In genomic region chr5:179300834-179301233, GRCh38 we compare ENCODE assay signal across 19 cellular contexts. TPM values are rescaled to one million over a fixed set of nuclear protein-coding genes. Genes with fewer than 3 reads are reported as not detected.
DNase-seq lines count a peak whose midpoint lies in the region; ATAC-seq and TF ChIP-seq lines count a peak whose summit lies in the region.
"Had no signal": no experiment of that assay in that cellular context is flagged by ENCODE, and none has a peak within 500 bp of the region (broad histone marks: within the 10 kb centered on the region; RNA-seq: fewer than 3 reads in every experiment).

No MANE protein-coding gene starts in this region.

- H4K20me1 ChIP-seq in fibroblast of lung (ENCODE audit: control insufficient read depth, extremely low read depth, insufficient read depth, low read length) (no peaks in the 10 kb centered on the region), OCI-LY7 (ENCODE audit: insufficient read depth, low read length) (no peaks in the 10 kb centered on the region)

- no peak overlapping the region for H3K9ac ChIP-seq in fibroblast of lung (ENCODE audit: insufficient read depth, low read length)
- H3K9ac ChIP-seq in skeletal muscle satellite cell (ENCODE audit: low read depth, low read length): peak overlapping the region; percentile 33

- peak; percentile 47 for ATAC-seq in left lung
- ATAC-seq: CD8-positive, alpha-beta T cell; Panc1 had no signal

- no peaks in the 10 kb centered on the region for H3K27me3 Mint-ChIP-seq in MCF 10A (ENCODE audit: insufficient read depth, unreplicated experiment)

- CTCF ChIA-PET in OCI-LY7 (lab: Charles Lee; ENCODE audit: unreplicated experiment): no interaction called here
- CTCF ChIA-PET in MCF 10A (lab: Yijun Ruan, JAX): interaction anchor here (0.6 kb wide), 1 partner anchor 748 kb away, joined by 6 read pairs; no protein-coding TSS in a partner anchor

- H2AFZ ChIP-seq in fibroblast of lung (ENCODE audit: low read length): no peak overlapping the region
- H2AFZ ChIP-seq in OCI-LY7 (ENCODE audit: low read length): no peak overlapping the region

- BruUV-seq in OCI-LY7 (replicated peaks; lab: Mats Ljungman, UMichigan) (no TSS peak), MCF 10A (replicated peaks; lab: Mats Ljungman, UMichigan) (no TSS peak)

- no peaks in the 10 kb centered on the region for H3K9me2 ChIP-seq in OCI-LY7 (ENCODE audit: insufficient read depth, low read length)

- H3K9me3 ChIP-seq in fibroblast of lung (ENCODE audit: control insufficient read depth, insufficient read depth, low read depth, low read length): no peaks in the 10 kb centered on the region
- peaks cover 0 to 16% of the 10 kb centered on the region in 2 donors for H3K9me3 ChIP-seq in left lung
- no peaks in the 10 kb centered on the region for H3K9me3 ChIP-seq in skeletal muscle satellite cell (replicated peaks; ENCODE audit: low read length)
- no peaks in the 10 kb centered on the region for H3K9me3 ChIP-seq in OCI-LY7 (ENCODE audit: low read length)

- H3K27me3 ChIP-seq in fibroblast of lung (ENCODE audit: control insufficient read depth, insufficient read depth, low read length): no peaks in the 10 kb centered on the region
- H3K27me3 ChIP-seq in left lung: peaks cover 0 to 6% of the 10 kb centered on the region in 2 donors
- H3K27me3 ChIP-seq in skeletal muscle satellite cell (ENCODE audit: control insufficient read depth, insufficient read depth, low read length): no peaks in the 10 kb centered on the region
- H3K27me3 ChIP-seq: MG63 had no signal

- POLR2A ChIA-PET in OCI-LY7 (lab: Charles Lee) (no interaction called here), MCF 10A (lab: Yijun Ruan, JAX) (interaction anchor here (0.9 kb wide), 1 partner anchor 11 kb away, joined by 3 read pairs; no protein-coding TSS in a partner anchor)

- H3K79me2 ChIP-seq in fibroblast of lung (ENCODE audit: control insufficient read depth, insufficient read depth, low read length): peaks cover 51% of the 10 kb centered on the region
- H3K79me2 ChIP-seq in OCI-LY7 (ENCODE audit: insufficient read depth, low read depth, low read length): no peaks in the 10 kb centered on the region

- H3K27ac ChIP-seq in fibroblast of lung (ENCODE audit: insufficient read depth, low read length): peak overlapping the region; percentile 35
- peak overlapping the region in 1 of 2 donors; percentile 13 for H3K27ac ChIP-seq in left lung
- no peak overlapping the region for H3K27ac ChIP-seq in OCI-LY7 (ENCODE audit: low read depth, low read length, poor library complexity, severe bottlenecking)

- H3K9me3 Mint-ChIP-seq in MCF 10A (ENCODE audit: unreplicated experiment): peaks cover 26% of the 10 kb centered on the region

- intact Hi-C loops in left lung (cut with DNase I): no loop called here
- intact Hi-C loops in OCI-LY7 (cut with micrococcal nuclease; ENCODE audit: unreplicated experiment): no loop called here
- intact Hi-C loops in MCF 10A (cut with micrococcal nuclease): no loop called here

- H3K4me3 ChIP-seq in fibroblast of lung (replicated peaks in 1 of 4; ENCODE audit: control extremely low read depth in 1 of 4, insufficient read depth in 1 of 4, low read depth in 3 of 4, low read length in 4 of 4) (no peak overlapping the region), left lung (no peak overlapping the region), skeletal muscle satellite cell (ENCODE audit: low read length) (no peak overlapping the region), OCI-LY7 (ENCODE audit: low read depth, low read length, poor library complexity, severe bottlenecking) (no peak overlapping the region)
- H3K4me3 ChIP-seq: MG63 had no signal

- H3K4me2 ChIP-seq in fibroblast of lung (ENCODE audit: extremely low read depth, insufficient read depth, low read length): no peak overlapping the region
- peak overlapping the region; percentile 17 for H3K4me2 ChIP-seq in skeletal muscle satellite cell (ENCODE audit: low read length)
- H3K4me2 ChIP-seq in OCI-LY7 (ENCODE audit: low read length): no peak overlapping the region

- peaks cover under 1% of the 10 kb centered on the region for H3K36me3 Mint-ChIP-seq in MCF 10A (ENCODE audit: insufficient read depth, unreplicated experiment)
- H3K36me3 Mint-ChIP-seq: CD8-positive, alpha-beta T cell had no signal

- peaks cover 23% of the 10 kb centered on the region for H3K4me1 Mint-ChIP-seq in MCF 10A (ENCODE audit: insufficient read depth, unreplicated experiment)

- DNase-seq in GM03348 (ENCODE audit: low spot score) (peak; percentile 66), fibroblast of lung (ENCODE audit: low read depth in 2 of 2) (peak in 1 of 2 donors; percentile 34), left lung (peak; percentile 34 to 68), OCI-LY7 (ENCODE audit: low spot score) (no peak), germinal center (ENCODE audit: low spot score) (no peak), MCF 10A (ENCODE audit: unreplicated experiment) (no peak), NCI-H2029 treated with DMSO at 0.1 percent for 48 hours (lab: John Stamatoyannopoulos, UW) (no peak)
- DNase-seq: activated CD4-positive, alpha-beta T cell treated with anti-CD3 and anti-CD28 coated beads for 48 hours; activated CD8-positive, alpha-beta memory T cell treated with anti-CD3 and anti-CD28 coated beads, Interleukin-2, amount 50 U/mL, for 4 hours; activated effector memory CD4-positive, alpha-beta T cell treated with anti-CD3 and anti-CD28 coated beads, Interleukin-2, amount 50 U/mL, for 16 hours; CD8-positive, alpha-beta T cell; central memory CD4-positive, alpha-beta T cell; effector memory CD4-positive, alpha-beta T cell; IMR-90; MG63; NCI-H1436 treated with DMSO at 0.1 percent for 48 hours; stimulated activated CD8-positive, alpha-beta memory T cell treated with anti-CD3 and anti-CD28 coated beads, Interleukin-4, amount 100 ng/mL, for 48 hours had no signal

- no peak overlapping the region for H3K4me3 Mint-ChIP-seq in MCF 10A (ENCODE audit: unreplicated experiment)
- H3K4me3 Mint-ChIP-seq: CD8-positive, alpha-beta T cell had no signal

- no peaks in the 10 kb centered on the region for H3K36me3 ChIP-seq in fibroblast of lung (ENCODE audit: control insufficient read depth, insufficient read depth, low read length)
- no peaks in the 10 kb centered on the region for H3K36me3 ChIP-seq in left lung
- H3K36me3 ChIP-seq in skeletal muscle satellite cell (ENCODE audit: insufficient read depth, low read length): no peaks in the 10 kb centered on the region
- no peaks in the 10 kb centered on the region for H3K36me3 ChIP-seq in OCI-LY7 (ENCODE audit: insufficient read depth, low read length)

- peaks cover 19% of the 10 kb centered on the region for H3K4me1 ChIP-seq in fibroblast of lung (ENCODE audit: control insufficient read depth, extremely low read depth, insufficient read depth, low read length)
- H3K4me1 ChIP-seq in left lung: peaks cover 0 to 5% of the 10 kb centered on the region in 2 donors
- H3K4me1 ChIP-seq in skeletal muscle satellite cell (ENCODE audit: control insufficient read depth, insufficient read depth, low read length): peaks cover 45% of the 10 kb centered on the region
- H3K4me1 ChIP-seq in OCI-LY7 (ENCODE audit: insufficient read depth, low read length, poor library complexity, severe bottlenecking): no peaks in the 10 kb centered on the region

- TF ChIP-seq CTCF in fibroblast of lung (conservative IDR thresholded peaks at IDR 0.05 in 1 of 2, IDR thresholded peaks at IDR 0.05 in 1 of 2; ENCODE audit: low read depth in 1 of 2, low read length in 2 of 2) (no peak), left lung (IDR thresholded peaks at IDR 0.05) (no peak), OCI-LY7 (conservative IDR thresholded peaks at IDR 0.05; ENCODE audit: low read length) (no peak), MCF 10A (IDR thresholded peaks at IDR 0.05; ENCODE audit: unreplicated experiment) (no peak)

- H3K27ac Mint-ChIP-seq in MCF 10A (ENCODE audit: low read depth, unreplicated experiment): no peak overlapping the region
- H3K27ac Mint-ChIP-seq: CD8-positive, alpha-beta T cell had no signal

RNA-seq across cellular contexts. Expression of gene ADAMTS2, which starts 44.4 kb away (rescaled TPM):
- total RNA-seq in fibroblast of lung (16.2 and 27.0 TPM in 2 replicates), left lung (10 to 100 TPM; 51.6 to 68.2 TPM), OCI-LY7 (2022) (not detected in 2 replicates), MCF 10A (2022) (0.17 TPM in 1 of 2 replicates, not detected in the other)
- 30.3 and 70.2 TPM in 2 replicates for polyA plus RNA-seq in fibroblast of lung
- 34.0 and 80.2 TPM in 2 replicates for polyA plus RNA-seq in fibroblast of lung (2012)
- 81.7 and 114 TPM in 2 replicates for polyA minus RNA-seq in fibroblast of lung (ENCODE audit: low replicate concordance)
- total RNA-seq in skeletal muscle satellite cell (2012; rRNA removed): 52.0 and 56.0 TPM in 2 replicates
- not detected in 2 replicates for total RNA-seq in OCI-LY7 (2014; rRNA removed; shearing (Covaris generic))
- total RNA-seq: CD8-positive, alpha-beta T cell had no signal

Comparison
In these comparisons a context has a peak if more than half of its experiments do, and no peak if none do; other contexts are left out.
1. DNase-seq: peak in GM03348 (single experiment) and left lung (2 of 2); none in OCI-LY7 (single experiment), germinal center (single experiment), MCF 10A (single experiment) and NCI-H2029 treated with DMSO at 0.1 percent for 48 hours (single experiment).
2. RNA of gene ADAMTS2, which starts 44.4 kb away (total RNA-seq): 51.6 to 68.2 TPM in left lung and 16.2 to 27.0 TPM in fibroblast of lung; 0.17 TPM in MCF 10A and not detected in OCI-LY7; every median in the first group is over 10 times any median in the second.